Comparison of ENCODE assay signal across 13 cellular contexts in genomic region chr5:92559743-92560142, GRCh38.
DNase-seq lines count a peak whose midpoint lies in the region; ATAC-seq lines count a peak whose summit lies in the region.
"Had no signal": no experiment of that assay in that cellular context is flagged by ENCODE, and none has a peak within 500 bp of the region (broad histone marks: within the 10 kb centered on the region; RNA-seq: fewer than 3 reads in every experiment).

No MANE protein-coding gene starts in this region.

- no peak overlapping the region for H2BK15ac ChIP-seq in neuronal stem cell (ENCODE audit: low read length)

- H2BK120ac ChIP-seq in neuronal stem cell (ENCODE audit: low read depth, low read length) = no peak overlapping the region

- no peaks in the 10 kb centered on the region for H3K27me3 ChIP-seq in MG63
- no peaks in the 10 kb centered on the region for H3K27me3 ChIP-seq in neuronal stem cell (ENCODE audit: control insufficient read depth in 3 of 3, insufficient read depth in 3 of 3, low read depth in 1 of 3, low read length in 3 of 3)
- H3K27me3 ChIP-seq in H7 (ENCODE audit: control insufficient read depth, insufficient read depth, low read length) = no peaks in the 10 kb centered on the region

- H4K8ac ChIP-seq in neuronal stem cell (ENCODE audit: low read depth, low read length) = no peak overlapping the region

- H2BK12ac ChIP-seq in neuronal stem cell (ENCODE audit: low read length) = no peak overlapping the region

- H3K36me3 ChIP-seq in MG63 (no peaks in the 10 kb centered on the region), neuronal stem cell (replicated peaks in 1 of 2; ENCODE audit: control insufficient read depth in 2 of 2, insufficient read depth in 2 of 2, low read length in 2 of 2) (no peaks in the 10 kb centered on the region), H7 (replicated peaks; ENCODE audit: control insufficient read depth, insufficient read depth, low read length) (no peaks in the 10 kb centered on the region)
- H3K36me3 ChIP-seq: thoracic aorta had no signal

- no peak overlapping the region for H3K27ac ChIP-seq in neuronal stem cell (replicated peaks; ENCODE audit: low read length)
- H3K27ac ChIP-seq: thoracic aorta had no signal

- H3K4me2 ChIP-seq in neuronal stem cell (ENCODE audit: insufficient read depth, low read length, poor library complexity, severe bottlenecking) = no peak overlapping the region

- no peak overlapping the region for H2BK5ac ChIP-seq in neuronal stem cell (ENCODE audit: low read length)

- H3K9me3 Mint-ChIP-seq in activated naive CD4-positive, alpha-beta T cell treated with anti-CD3 and anti-CD28 coated beads, Interleukin-2, amount 10 ng/mL, durations not matched to agents 7 days and 5 days = no peaks in the 10 kb centered on the region

- peaks cover 5 to 26% of the 10 kb centered on the region in 2 donors for H3K4me1 ChIP-seq in neuronal stem cell (ENCODE audit: control insufficient read depth in 2 of 2, insufficient read depth in 1 of 2, low read depth in 1 of 2, low read length in 2 of 2)

- H3K4me3 ChIP-seq in MG63 (no peak overlapping the region), neuronal stem cell (ENCODE audit: low read length in 2 of 2) (no peak overlapping the region), H7 (ENCODE audit: insufficient read depth, low read depth, low read length) (no peak overlapping the region)
- H3K4me3 ChIP-seq: thoracic aorta had no signal

- H3K27me3 Mint-ChIP-seq in activated naive CD4-positive, alpha-beta T cell treated with anti-CD3 and anti-CD28 coated beads, Interleukin-2, amount 10 ng/mL, durations not matched to agents 7 days and 5 days = no peaks in the 10 kb centered on the region

- H4K91ac ChIP-seq in neuronal stem cell (ENCODE audit: low read depth, low read length, poor library complexity) = no peak overlapping the region

- ATAC-seq in GM18867 (IDR thresholded peaks at IDR 0.05; ENCODE audit: unreplicated experiment) = no peak
- no peak for ATAC-seq in HG02884 (IDR thresholded peaks at IDR 0.05; ENCODE audit: unreplicated experiment)

- no peak overlapping the region for H3K4me3 Mint-ChIP-seq in activated naive CD4-positive, alpha-beta T cell treated with anti-CD3 and anti-CD28 coated beads, Interleukin-2, amount 10 ng/mL, durations not matched to agents 7 days and 5 days

- WGBS in neuronal stem cell (ENCODE audit: extremely low coverage in 2 of 2, insufficient read length in 2 of 2, insufficient replicate concordance in 1 of 2), 2 donors = no CpG with 5 or more reads among the region's 3 CpGs

- no peak overlapping the region for H3K9ac ChIP-seq in neuronal stem cell (ENCODE audit: low read depth, low read length, poor library complexity)

- H3K23ac ChIP-seq in neuronal stem cell (ENCODE audit: low read depth, low read length, poor library complexity) = no peak overlapping the region

- H3K9me3 ChIP-seq in MG63 (no peaks in the 10 kb centered on the region), neuronal stem cell (replicated peaks in 1 of 2; ENCODE audit: control insufficient read depth in 2 of 2, insufficient read depth in 1 of 2, low read depth in 1 of 2, low read length in 2 of 2) (no peaks in the 10 kb centered on the region)
- H3K9me3 ChIP-seq: thoracic aorta had no signal

- no peak overlapping the region for H3K27ac Mint-ChIP-seq in activated naive CD4-positive, alpha-beta T cell treated with anti-CD3 and anti-CD28 coated beads, Interleukin-2, amount 10 ng/mL, durations not matched to agents 7 days and 5 days
- H3K27ac Mint-ChIP-seq: progenitor cell of endocrine pancreas had no signal

- CTCF ChIA-PET in activated naive CD4-positive, alpha-beta T cell treated with anti-CD3 and anti-CD28 coated beads, Interleukin-2, amount 10 ng/mL, durations not matched to agents 7 days and 5 days (lab: Charles Lee) = no interaction called here

- no peaks in the 10 kb centered on the region for H3K79me1 ChIP-seq in neuronal stem cell (ENCODE audit: low read depth, low read length)

- H3K18ac ChIP-seq in neuronal stem cell (ENCODE audit: low read length) = no peak overlapping the region

- H3K36me3 Mint-ChIP-seq in activated naive CD4-positive, alpha-beta T cell treated with anti-CD3 and anti-CD28 coated beads, Interleukin-2, amount 10 ng/mL, durations not matched to agents 7 days and 5 days = no peaks in the 10 kb centered on the region

- H2AFZ ChIP-seq in neuronal stem cell (ENCODE audit: low read length) = peak overlapping the region; percentile 36

- no peak overlapping the region for H3K4ac ChIP-seq in neuronal stem cell (ENCODE audit: low read length)

- DNase-seq in Daoy (ENCODE audit: low read depth) (peak; percentile 62), MG63 (peak; percentile 65), dedifferentiated amniotic fluid mesenchymal stem cell (ENCODE audit: extremely low spot score) (peak; percentile 18), neuronal stem cell (ENCODE audit: low spot score) (no peak), H7 (no peak)
- DNase-seq in activated naive CD4-positive, alpha-beta T cell treated with anti-CD3 and anti-CD28 coated beads, Interleukin-2, amount 10 ng/mL, durations not matched to agents 7 days and 5 days = no peak
- DNase-seq: activated T-cell treated with anti-CD3 and anti-CD28 coated beads, Interleukin-2, amount 50 U/mL, for 1 hour; central memory CD4-positive, alpha-beta T cell; NCI-H2029 had no signal

- H3K4me1 Mint-ChIP-seq in activated naive CD4-positive, alpha-beta T cell treated with anti-CD3 and anti-CD28 coated beads, Interleukin-2, amount 10 ng/mL, durations not matched to agents 7 days and 5 days = no peaks in the 10 kb centered on the region

- no peak overlapping the region for H3K14ac ChIP-seq in neuronal stem cell (ENCODE audit: low read length)

- H2AK5ac ChIP-seq in neuronal stem cell (ENCODE audit: low read depth, low read length) = no peak overlapping the region

Comparison
In these comparisons a context has a peak if more than half of its experiments do, and no peak if none do; other contexts are left out.
1. DNase-seq: peak in Daoy (single experiment), MG63 (single experiment) and dedifferentiated amniotic fluid mesenchymal stem cell (single experiment); none in neuronal stem cell (single experiment), H7 (single experiment) and activated naive CD4-positive, alpha-beta T cell treated with anti-CD3 and anti-CD28 coated beads, Interleukin-2, amount 10 ng/mL, durations not matched to agents 7 days and 5 days (single experiment).